ENCODE assay signal across 1 cellular context in the genomic region with DNA sequence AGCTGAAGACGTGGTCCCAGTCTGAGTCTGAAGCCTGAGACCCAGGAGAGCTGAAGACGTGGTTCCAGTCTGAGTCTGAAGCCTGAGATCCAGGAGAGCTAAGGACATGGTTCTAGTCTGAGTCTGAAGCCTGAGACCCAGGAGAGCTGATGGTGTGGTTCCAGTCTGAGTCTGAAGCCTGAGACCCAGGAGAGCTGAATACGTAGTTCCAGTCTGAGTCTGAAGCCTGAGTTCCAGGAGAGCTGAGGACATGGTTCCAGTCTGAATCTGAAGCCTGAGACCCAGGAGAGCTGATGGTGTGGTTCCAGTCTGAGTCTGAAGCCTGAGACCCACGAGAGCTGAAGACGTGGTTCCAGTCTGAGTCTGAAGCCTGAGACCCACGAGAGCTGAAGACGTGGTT. TPM values are rescaled to one million over a fixed set of nuclear protein-coding genes. Genes with fewer than 3 reads are reported as not detected.
"Had no signal": no experiment of that assay in that cellular context is flagged by ENCODE, and none has a peak within 500 bp of the region (broad histone marks: within the 10 kb centered on the region; RNA-seq: fewer than 3 reads in every experiment).

No MANE protein-coding gene starts in this region.

RNA-seq across cellular contexts. Expression of a gene that starts 4.6 kb away (rescaled TPM):
- total RNA-seq: ascending aorta had no signal
